Comparison of ENCODE assay signal across 35 cellular contexts in the genomic region with DNA sequence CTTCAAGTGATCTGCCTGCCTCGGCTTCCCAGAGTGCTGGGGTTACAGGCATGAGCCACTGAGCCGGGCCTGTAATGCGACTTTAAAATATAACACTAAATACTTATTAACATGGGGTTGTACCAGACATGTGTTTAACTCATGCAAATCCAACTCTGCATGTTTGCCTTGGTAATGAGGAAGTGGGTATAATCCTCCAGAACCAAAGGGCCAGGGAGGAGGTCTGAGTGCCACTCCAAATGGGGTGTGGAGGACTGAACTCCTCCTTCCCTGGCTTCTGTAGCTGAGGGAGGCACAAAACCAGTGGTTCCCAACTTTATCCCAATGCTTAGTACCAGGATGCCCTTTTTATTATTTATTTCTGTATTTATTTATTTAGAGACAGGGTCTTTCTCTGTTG.
DNase-seq lines count a peak whose midpoint lies in the region; ATAC-seq, FAIRE-seq and TF ChIP-seq lines count a peak whose summit lies in the region.
"Had no signal": no experiment of that assay in that cellular context is flagged by ENCODE, and none has a peak within 500 bp of the region (broad histone marks: within the 10 kb centered on the region; RNA-seq: fewer than 3 reads in every experiment).

No MANE protein-coding gene starts in this region.

- no peaks in the 10 kb centered on the region for H3K9me1 ChIP-seq in K562 (ENCODE audit: control insufficient read depth, insufficient read depth, low read length)

- peaks cover 17% of the 10 kb centered on the region for H3K9me3 Mint-ChIP-seq in neural progenitor cell
- H3K9me3 Mint-ChIP-seq: activated naive CD4-positive, alpha-beta T cell treated with anti-CD3 and anti-CD28 coated beads, Interleukin-2, amount 50 U/mL, for 72 hours; natural killer cell treated with Interleukin-12 subunit alpha and Interleukin-12 subunit beta and Interleukin-15 and Interleukin-18, amount 100 ng/mL, for 72 hours had no signal

- POLR2A ChIA-PET in K562 (lab: Yijun Ruan, JAX) = interaction anchor here (0.7 to 1.1 kb wide), 3 partner anchors 8 to 16 kb away, joined by 3 to 5 read pairs (median 3); no protein-coding TSS in a partner anchor

- H3K9me3 ChIP-seq in K562 (replicated peaks; ENCODE audit: control insufficient read depth, insufficient read depth, low read depth, low read length) (peaks cover 3% of the 10 kb centered on the region), neural progenitor cell (ENCODE audit: low read depth) (no peaks in the 10 kb centered on the region)
- H3K9me3 ChIP-seq: breast epithelium, Caco-2 had no signal

- H3K4me1 Mint-ChIP-seq in neural progenitor cell = peaks cover 48% of the 10 kb centered on the region

- peaks cover 4 to 28% of the 10 kb centered on the region in 2 experiments; a peak in 4 of 5 replicates for H3K4me1 ChIP-seq in K562 (replicated peaks in 1 of 2; ENCODE audit: control insufficient read depth in 2 of 2, insufficient read depth in 2 of 2, low read length in 2 of 2)
- peaks cover 26% of the 10 kb centered on the region for H3K4me1 ChIP-seq in neural progenitor cell
- H3K4me1 ChIP-seq: breast epithelium, Caco-2 had no signal

- H3K9ac ChIP-seq in K562 (ENCODE audit: insufficient read depth in 1 of 2, low read depth in 2 of 2, low read length in 2 of 2) = no peak overlapping the region
- no peak overlapping the region for H3K9ac ChIP-seq in neural progenitor cell
- H3K9ac ChIP-seq: BLaER1 had no signal

- no peak for TF ChIP-seq RAD21 in K562 (CRISPR knock-in tag; conservative IDR thresholded peaks at IDR 0.05 in 1 of 2, IDR thresholded peaks at IDR 0.05 in 1 of 2)

- no peak overlapping the region for H3K4me3 Mint-ChIP-seq in neural progenitor cell
- H3K4me3 Mint-ChIP-seq: activated CD4-positive, alpha-beta memory T cell treated with anti-CD3 and anti-CD28 coated beads for 36 hours; natural killer cell treated with Interleukin-12 subunit alpha and Interleukin-12 subunit beta and Interleukin-15 and Interleukin-18, amount 100 ng/mL, for 72 hours; T-helper 1 cell treated with Interleukin-12 subunit alpha and Interleukin-12 subunit beta and Interleukin-4 antibody, amounts not matched to agents 30 μg/mL and 1 μg/mL, for 36 hours; type B pancreatic cell had no signal

- H4K20me1 ChIP-seq in K562 (replicated peaks; ENCODE audit: control insufficient read depth, insufficient read depth, low read length) (no peaks in the 10 kb centered on the region), neural progenitor cell (ENCODE audit: low read depth) (peaks cover 14% of the 10 kb centered on the region)
- H4K20me1 ChIP-seq: BLaER1 had no signal

- BruUV-seq in K562 (replicated peaks; lab: Mats Ljungman, UMichigan) = no TSS peak

- H3K79me2 ChIP-seq in K562 (ENCODE audit: control insufficient read depth, insufficient read depth, low read length) = no peaks in the 10 kb centered on the region
- H3K79me2 ChIP-seq in neural progenitor cell (ENCODE audit: low read depth) = no peaks in the 10 kb centered on the region

- H3K27me3 ChIP-seq in K562 (ENCODE audit: control insufficient read depth in 2 of 2, insufficient read depth in 2 of 2, low read length in 2 of 2) (no peaks in the 10 kb centered on the region), neural progenitor cell (peaks cover 7% of the 10 kb centered on the region)
- H3K27me3 ChIP-seq: BLaER1, breast epithelium, spleen had no signal

- TF ChIP-seq CTCF in K562 (IDR thresholded peaks at IDR 0.05 in 2 of 3, conservative IDR thresholded peaks at IDR 0.05 in 1 of 3; ENCODE audit: insufficient read depth in 2 of 3, low read depth in 1 of 3, low read length in 3 of 3) (no peak), neural progenitor cell (IDR thresholded peaks at IDR 0.05) (no peak), omental fat pad (IDR thresholded peaks at IDR 0.05) (no peak)

- H3K4me3 ChIP-seq in K562 (no peak overlapping the region), neural progenitor cell (no peak overlapping the region)
- H3K4me3 ChIP-seq: BLaER1, breast epithelium, SK-N-MC, spleen had no signal

- peak; percentile 37 for DNase-seq in NCI-H1048 (lab: John Stamatoyannopoulos, UW)
- DNase-seq in K562 (ENCODE audit: extremely low read depth in 1 of 4, low spot score in 3 of 4) = no peak
- no peak for DNase-seq in neural progenitor cell (ENCODE audit: low spot score)
- DNase-seq in omental fat pad (ENCODE audit: low spot score) = no peak
- no peak for DNase-seq in foreskin melanocyte
- DNase-seq in NCI-H345 (lab: John Stamatoyannopoulos, UW) = no peak
- DNase-seq: ACHN; activated CD4-positive, alpha-beta memory T cell treated with anti-CD3 and anti-CD28 coated beads for 36 hours; activated CD4-positive, CD25-positive, alpha-beta regulatory T cell treated with anti-CD3 and anti-CD28 coated beads, Interleukin-2, amount 50 U/mL, for 72 hours; Caco-2; DMS79; effector CD8-positive, alpha-beta T cell; GDM1; glutamatergic neuron; KG1; left ventricle myocardium superior; midbrain; NCI-H1092; NCI-H187; NCI-H748 treated with DMSO at 0.1 percent for 48 hours; right cardiac atrium; spleen; substantia nigra had no signal

- 100% methylated on average over 3 of the region's 3 CpGs for WGBS in K562 (ENCODE audit: insufficient coverage, low coverage, missing lambda C conversion rate)

- FAIRE-seq in K562 (lab: Jason Lieb, UNC) = no peak
- FAIRE-seq: islet of Langerhans had no signal

- peaks cover 2% of the 10 kb centered on the region for H3K36me3 Mint-ChIP-seq in neural progenitor cell
- H3K36me3 Mint-ChIP-seq: activated CD4-positive, alpha-beta memory T cell treated with anti-CD3 and anti-CD28 coated beads for 36 hours; natural killer cell treated with Interleukin-12 subunit alpha and Interleukin-12 subunit beta and Interleukin-15 and Interleukin-18, amount 100 ng/mL, for 72 hours; type B pancreatic cell had no signal

- H3K36me3 ChIP-seq in K562 (ENCODE audit: control insufficient read depth, insufficient read depth, low read length) = no peaks in the 10 kb centered on the region
- no peaks in the 10 kb centered on the region for H3K36me3 ChIP-seq in neural progenitor cell
- H3K36me3 ChIP-seq: BLaER1, breast epithelium, spleen had no signal

- H3K27ac ChIP-seq in K562 (ENCODE audit: extremely low read depth, low read depth, low read length) (no peak overlapping the region; the same call in 2 of the 3 replicates), neural progenitor cell (no peak overlapping the region)
- H3K27ac ChIP-seq: BLaER1, breast epithelium, epithelial cell of prostate, SK-N-MC, spleen had no signal

- TF ChIP-seq POLR2A in K562 (conservative IDR thresholded peaks at IDR 0.05) = no peak

- intact Hi-C loops in K562 (cut with micrococcal nuclease) = no loop called here

- H3K4me2 ChIP-seq in K562 (ENCODE audit: insufficient read depth, low read length) (no peak overlapping the region), neural progenitor cell (peak overlapping the region; percentile 10)

- in situ Hi-C loops in K562 (cut with MboI) = no loop called here

- H3K27me3 Mint-ChIP-seq in neural progenitor cell (ENCODE audit: insufficient read depth, low read depth) = peaks cover 19% of the 10 kb centered on the region
- H3K27me3 Mint-ChIP-seq: activated CD4-positive, alpha-beta memory T cell treated with anti-CD3 and anti-CD28 coated beads for 36 hours had no signal

- peaks cover 35% of the 10 kb centered on the region for H3F3A ChIP-seq in neural progenitor cell (ENCODE audit: low read depth)

- CTCF ChIA-PET in K562 (lab: Yijun Ruan, JAX; ENCODE audit: low intra/inter-chr PET ratio) = no interaction called here

- TF ChIP-seq EP300 in K562 (IDR thresholded peaks at IDR 0.05; ENCODE audit: low read length) = no peak

- H2AFZ ChIP-seq in K562 (ENCODE audit: low read depth, low read length) (peak overlapping the region; percentile 51; the same call in 1 of the 2 replicates), neural progenitor cell (replicated peaks) (no peak overlapping the region)

- ATAC-seq in HG03460 (IDR thresholded peaks at IDR 0.05; ENCODE audit: unreplicated experiment) = peak; percentile 33
- no peak for ATAC-seq in K562
- ATAC-seq in omental fat pad (ENCODE audit: low FRiP score) = no peak
- ATAC-seq in GM19455 (IDR thresholded peaks at IDR 0.05; ENCODE audit: unreplicated experiment) = no peak
- ATAC-seq: activated naive CD4-positive, alpha-beta T cell treated with anti-CD3 and anti-CD28 coated beads, Interleukin-2, amount 50 U/mL, for 72 hours; left ventricle myocardium superior; natural killer cell treated with Interleukin-12 subunit alpha and Interleukin-12 subunit beta and Interleukin-15 and Interleukin-18, amount 100 ng/mL, for 72 hours; right cardiac atrium had no signal

- H3K27ac Mint-ChIP-seq in neural progenitor cell = no peak overlapping the region
- H3K27ac Mint-ChIP-seq: activated CD4-positive, alpha-beta memory T cell treated with anti-CD3 and anti-CD28 coated beads for 36 hours; activated naive CD4-positive, alpha-beta T cell treated with anti-CD3 and anti-CD28 coated beads, Interleukin-2, amount 50 U/mL, for 72 hours; activated T-helper 2 cell treated with anti-CD3 and anti-CD28 coated beads, Interferon-gamma antibody, Interleukin-2, Interleukin-4, amounts not matched to agents 10 μg/mL and 5 μg/mL and 100 μg/mL, durations not matched to agents 14 hours and 24 hours and 36 hours; T-helper 1 cell treated with Interleukin-12 subunit alpha and Interleukin-12 subunit beta and Interleukin-4 antibody, amounts not matched to agents 30 μg/mL and 1 μg/mL, for 36 hours; type B pancreatic cell had no signal

TF ChIP-seq in K562, 482 proteins besides CTCF, POLR2A, EP300 and RAD21:
- TF ChIP-seq STAT5A (IDR thresholded peaks at IDR 0.05; ENCODE audit: borderline replicate concordance, low read length) = no peak
- no peak for TF ChIP-seq TSC22D4 (tag; IDR thresholded peaks at IDR 0.05)
- no peak for TF ChIP-seq ILF3 (IDR thresholded peaks at IDR 0.05; ENCODE audit: borderline replicate concordance)
- no peak for TF ChIP-seq KHSRP (IDR thresholded peaks at IDR 0.05)
- TF ChIP-seq SPI1 (IDR thresholded peaks at IDR 0.05; ENCODE audit: borderline replicate concordance, low read depth, low read length) = peak; percentile 50; the same call in 1 of the 2 replicates
- no peak for TF ChIP-seq HDAC3 (IDR thresholded peaks at IDR 0.05; ENCODE audit: borderline replicate concordance, partially characterized antibody)
- TF ChIP-seq SMAD1 (IDR thresholded peaks at IDR 0.05; ENCODE audit: low read depth, low read length, partially characterized antibody) = no peak
- no peak for TF ChIP-seq MIER1 (IDR thresholded peaks at IDR 0.05; ENCODE audit: low read depth)
TF ChIP-seq in K562: peak in this region for 1.
